In the genomic region with DNA sequence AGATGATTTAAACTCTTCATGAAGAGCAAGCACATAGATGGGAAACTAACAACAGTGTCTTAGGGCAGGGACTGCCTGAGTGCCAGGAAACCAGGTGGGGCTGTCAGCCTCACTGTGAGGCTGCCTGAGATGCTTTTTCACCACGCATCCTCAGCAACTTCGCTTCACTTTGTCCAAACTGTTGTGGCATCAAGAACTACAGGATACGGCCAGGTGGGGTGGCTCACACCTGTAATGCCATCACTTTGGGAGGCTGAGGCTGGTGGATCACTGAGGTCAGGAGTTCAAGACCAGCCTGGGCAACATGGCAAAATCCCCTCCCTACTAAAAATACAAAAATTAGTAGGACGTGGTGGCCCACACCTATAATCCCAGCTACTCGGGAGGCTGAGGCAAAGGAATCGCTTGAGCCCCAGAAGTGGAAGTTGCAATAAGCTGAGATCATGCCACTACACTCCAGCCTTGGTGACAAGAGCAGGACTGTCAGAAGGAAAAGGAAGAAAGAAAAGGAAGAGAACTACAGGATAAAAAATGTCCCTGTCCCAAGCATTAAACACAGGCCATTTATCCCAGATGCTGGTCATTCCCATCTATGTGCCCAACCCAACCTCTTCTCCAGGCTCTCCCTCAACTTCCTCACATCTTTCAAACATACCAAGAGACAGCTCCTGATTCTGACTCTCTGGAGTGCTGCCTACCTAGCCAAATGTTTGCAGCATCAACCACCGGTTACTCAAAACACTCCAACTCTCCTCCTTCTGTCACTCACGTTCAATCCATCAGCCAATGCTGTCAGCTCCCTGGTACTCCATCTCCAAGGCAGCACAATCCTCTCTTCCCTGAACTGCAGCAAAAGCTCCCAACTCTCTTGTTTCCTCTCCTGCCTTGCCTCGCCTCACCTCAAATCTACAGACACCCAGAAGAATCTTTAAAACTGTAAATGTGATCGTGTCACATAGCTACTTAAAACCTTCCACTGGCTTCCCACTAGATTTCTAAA, we compare ENCODE assay signal across 8 cellular contexts. TPM values are rescaled to one million over a fixed set of nuclear protein-coding genes. Genes with fewer than 3 reads are reported as not detected.
DNase-seq lines count a peak whose midpoint lies in the region; ATAC-seq and TF ChIP-seq lines count a peak whose summit lies in the region.

No MANE protein-coding gene starts in this region.

- TF ChIP-seq CTCF in AG10803 (conservative IDR thresholded peaks at IDR 0.05; ENCODE audit: low read length): no peak
- TF ChIP-seq CTCF in brain microvascular endothelial cell (IDR thresholded peaks at IDR 0.05; ENCODE audit: low read depth, low read length, missing control alignments): no peak

- no peak for DNase-seq in AG10803 (ENCODE audit: low read depth)
- no peak for DNase-seq in brain microvascular endothelial cell
- no peak for DNase-seq in NCI-H128 (lab: John Stamatoyannopoulos, UW; ENCODE audit: unreplicated experiment)
- no peak for DNase-seq in epidermal melanocyte (ENCODE audit: insufficient read length, low spot score)
- DNase-seq in activated CD4-positive, CD25-positive, alpha-beta regulatory T cell treated with anti-CD3 and anti-CD28 coated beads, Interleukin-2, amount 50 U/mL, for 72 hours: no peak

- H3K27me3 ChIP-seq in brain microvascular endothelial cell (replicated peaks) (no peaks in the 10 kb centered on the region), mucosa of stomach (ENCODE audit: control insufficient read depth, insufficient read depth, low read length) (no peaks in the 10 kb centered on the region)

- H3K36me3 Mint-ChIP-seq in IgD-negative memory B cell: peaks cover 1% of the 10 kb centered on the region

- H3K9ac ChIP-seq in mucosa of stomach (ENCODE audit: low read length): peak overlapping the region; percentile 78

- no peaks in the 10 kb centered on the region for H3K27me3 Mint-ChIP-seq in IgD-negative memory B cell

- ATAC-seq in HG02610 (IDR thresholded peaks at IDR 0.05; ENCODE audit: unreplicated experiment): no peak

- in situ Hi-C loops in brain microvascular endothelial cell (cut with HindIII; ENCODE audit: low pct_ligation_motif_present, low sequenced_read_pairs): no loop called here

- peaks cover 15 to 33% (median 25%) of the 10 kb centered on the region in 3 donors for H3K4me1 Mint-ChIP-seq in IgD-negative memory B cell

- H3K36me3 ChIP-seq in brain microvascular endothelial cell (replicated peaks): peaks cover 29% of the 10 kb centered on the region
- no peaks in the 10 kb centered on the region for H3K36me3 ChIP-seq in mucosa of stomach (ENCODE audit: control insufficient read depth, insufficient read depth, low read length)

- H3K4me3 Mint-ChIP-seq in IgD-negative memory B cell: peak overlapping the region; percentile 86 to 95 (median 95)

- no peaks in the 10 kb centered on the region for H3K9me3 Mint-ChIP-seq in IgD-negative memory B cell

- H3K27ac ChIP-seq in brain microvascular endothelial cell: no peak overlapping the region

- H3K27ac Mint-ChIP-seq in IgD-negative memory B cell: peak overlapping the region in 2 of 3 donors; percentile 28 to 80

- H3K9me3 ChIP-seq in mucosa of stomach (ENCODE audit: control insufficient read depth, low read length): no peaks in the 10 kb centered on the region

- H3K4me3 ChIP-seq in AG10803 (ENCODE audit: low read length) (peak overlapping the region; percentile 95), brain microvascular endothelial cell (ENCODE audit: low read depth, low read length) (peak overlapping the region; percentile 96), mucosa of stomach (ENCODE audit: low read length) (peak overlapping the region; percentile 77)

- H3K4me1 ChIP-seq in mucosa of stomach (ENCODE audit: control insufficient read depth, insufficient read depth, low read length): peaks cover 9% of the 10 kb centered on the region

RNA-seq across cellular contexts. Expression of gene EIF4A3, which starts 1.6 kb away (rescaled TPM):
- 71.0 TPM for polyA plus RNA-seq in IgD-negative memory B cell

RNA-seq across cellular contexts. Expression of gene CARD14, which starts 24.5 kb away (rescaled TPM):
- polyA plus RNA-seq in IgD-negative memory B cell: not detected

RNA-seq across cellular contexts. Expression of gene GAA, which starts 44.0 kb away (rescaled TPM):
- 11.3 TPM for polyA plus RNA-seq in IgD-negative memory B cell
